In the genomic region with DNA sequence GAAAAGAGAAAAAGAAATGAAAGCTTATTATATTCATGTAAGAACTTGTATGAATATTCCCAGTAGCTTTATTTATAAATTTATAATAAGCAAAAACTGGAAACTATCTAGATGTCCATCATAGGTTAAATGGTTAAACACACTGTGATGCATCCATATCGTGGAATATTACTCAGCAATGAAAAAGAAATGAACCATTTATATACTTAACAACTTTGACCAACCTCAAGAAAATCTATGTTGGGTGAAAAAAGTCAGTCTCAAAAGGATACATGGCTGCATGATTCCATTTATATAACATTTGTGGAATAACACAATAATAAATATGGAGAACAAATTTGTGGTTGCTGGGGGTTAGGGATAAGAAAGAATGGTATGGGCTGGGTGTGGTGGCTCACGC, we compare ENCODE assay signal across 33 cellular contexts.
"Had no signal": no experiment of that assay in that cellular context is flagged by ENCODE, and none has a peak within 500 bp of the region (broad histone marks: within the 10 kb centered on the region; RNA-seq: fewer than 3 reads in every experiment).

No MANE protein-coding gene starts in this region.

- H3K27ac ChIP-seq: adrenal gland, ascending aorta, body of pancreas, brain microvascular endothelial cell, breast epithelium, cardiac muscle cell had no signal

- ATAC-seq: activated naive CD4-positive, alpha-beta T cell treated with anti-CD3 and anti-CD28 coated beads, Interleukin-2, amount 50 U/mL, for 72 hours; activated naive CD8-positive, alpha-beta T cell treated with anti-CD3 and anti-CD28 coated beads, Interleukin-2, amount 50 U/mL, for 24 hours; activated T-cell treated with anti-CD3 and anti-CD28 coated beads, Interleukin-2, amount 50 U/mL, for 4 hours; activated T-cell treated with anti-CD3 and anti-CD28 coated beads, Interleukin-2, amount 50 U/mL, for 72 hours; activated T-helper 17 cell treated with anti-CD3 and anti-CD28 coated beads, Interleukin-2, amount 50 U/mL, for 72 hours; body of pancreas had no signal

- H3K4me3 ChIP-seq: adrenal gland, ascending aorta, body of pancreas, breast epithelium, cardiac muscle cell had no signal

- H3K36me3 ChIP-seq: adrenal gland, ascending aorta, brain microvascular endothelial cell, breast epithelium, cardiac muscle cell had no signal

- H3K9me3 ChIP-seq: adrenal gland, ascending aorta, body of pancreas, breast epithelium had no signal

- H3K4me1 ChIP-seq: adrenal gland, ascending aorta, body of pancreas, breast epithelium had no signal

- FAIRE-seq: astrocyte, bronchial epithelial cell had no signal

- DNase-seq: activated effector memory CD4-positive, alpha-beta T cell treated with anti-CD3 and anti-CD28 coated beads, Interleukin-2, amount 50 U/mL, for 16 hours; activated effector memory CD4-positive, alpha-beta T cell treated with Interleukin-2 at 50 U/mL for 16 hours; activated gamma-delta T cell; activated gamma-delta T cell treated with Interleukin-2 at 50 U/mL for 16 hours; activated naive CD4-positive, alpha-beta T cell; activated naive CD4-positive, alpha-beta T cell treated with anti-CD3 and anti-CD28 coated beads for 36 hours; activated naive CD4-positive, alpha-beta T cell treated with anti-CD3 and anti-CD28 coated beads, Interleukin-2, amount 10 ng/mL, durations not matched to agents 7 days and 5 days; activated naive CD4-positive, alpha-beta T cell treated with anti-CD3 and anti-CD28 coated beads, Interleukin-2, amount 50 U/mL, for 16 hours; activated naive CD4-positive, alpha-beta T cell treated with Interleukin-2 at 50 U/mL for 16 hours; activated naive CD8-positive, alpha-beta T cell treated with anti-CD3 and anti-CD28 coated beads for 36 hours; activated naive CD8-positive, alpha-beta T cell treated with anti-CD3 and anti-CD28 coated beads, Interleukin-2, amount 10 ng/mL, durations not matched to agents 7 days and 5 days; activated naive CD8-positive, alpha-beta T cell treated with anti-CD3 and anti-CD28 coated beads, Interleukin-2, amount 50 U/mL, for 24 hours; activated T-cell treated with anti-CD3 and anti-CD28 coated beads, Interleukin-2, amount 50 U/mL, for 24 hours; activated T-cell treated with anti-CD3 and anti-CD28 coated beads, Interleukin-2, amount 50 U/mL, for 4 hours; activated T-cell treated with anti-CD3 and anti-CD28 coated beads, Interleukin-2, amount 50 U/mL, for 48 hours; activated T-cell treated with anti-CD3 and anti-CD28 coated beads, Interleukin-2, amount 50 U/mL, for 72 hours; adrenal gland; amniotic stem cell; amygdala; anterior cingulate cortex; aorta; body of pancreas; brain microvascular endothelial cell; caudate nucleus; central memory CD4-positive, alpha-beta T cell; cerebellar nuclear complex had no signal

- H3K27me3 ChIP-seq: adrenal gland, ascending aorta, body of pancreas, brain microvascular endothelial cell, breast epithelium, cardiac muscle cell had no signal
